In genomic region chr2:113240915-113241911, GRCh38 we compare ENCODE assay signal across 8 cellular contexts. TPM values are rescaled to one million over a fixed set of nuclear protein-coding genes. Genes with fewer than 3 reads are reported as not detected.
DNase-seq lines count a peak whose midpoint lies in the region; ATAC-seq and TF ChIP-seq lines count a peak whose summit lies in the region.

No MANE protein-coding gene starts in this region.

- peak; percentile 20 for ATAC-seq in activated CD8-positive, alpha-beta T cell treated with anti-CD3 and anti-CD28 coated beads, Interleukin-2, amount 10 ng/mL, durations not matched to agents 7 days and 5 days
- no peak for ATAC-seq in GM21447 (IDR thresholded peaks at IDR 0.05; ENCODE audit: unreplicated experiment)
- ATAC-seq in HG03521 (IDR thresholded peaks at IDR 0.05; ENCODE audit: unreplicated experiment): no peak
- no peak for ATAC-seq in HG03025 (IDR thresholded peaks at IDR 0.05; ENCODE audit: low FRiP score, unreplicated experiment)

- no peaks in the 10 kb centered on the region for H3K9me3 Mint-ChIP-seq in activated CD4-positive, alpha-beta T cell treated with anti-CD3 and anti-CD28 coated beads, Interleukin-2, amount 10 ng/mL, durations not matched to agents 7 days and 5 days
- H3K9me3 Mint-ChIP-seq in activated CD8-positive, alpha-beta T cell treated with anti-CD3 and anti-CD28 coated beads, Interleukin-2, amount 10 ng/mL, durations not matched to agents 7 days and 5 days (ENCODE audit: insufficient read depth): no peaks in the 10 kb centered on the region

- TF ChIP-seq CTCF in fibroblast of mammary gland (conservative IDR thresholded peaks at IDR 0.05; ENCODE audit: control insufficient read depth, insufficient read depth, low read depth, low read length): no peak

- CTCF ChIA-PET in activated CD4-positive, alpha-beta T cell treated with anti-CD3 and anti-CD28 coated beads, Interleukin-2, amount 10 ng/mL, durations not matched to agents 7 days and 5 days (lab: Charles Lee): interaction anchor here (0.9 to 2.4 kb wide), 8 partner anchors 8 to 148 kb away, joined by 3 to 18 read pairs (median 4); no protein-coding TSS in a partner anchor
- CTCF ChIA-PET in activated CD8-positive, alpha-beta T cell treated with anti-CD3 and anti-CD28 coated beads, Interleukin-2, amount 10 ng/mL, durations not matched to agents 7 days and 5 days (lab: Charles Lee): interaction anchor here (0.8 to 4.6 kb wide), 10 partner anchors 7 to 149 kb away, joined by 3 to 28 read pairs (median 4); no protein-coding TSS in a partner anchor

- H3K27ac Mint-ChIP-seq in activated CD4-positive, alpha-beta T cell treated with anti-CD3 and anti-CD28 coated beads, Interleukin-2, amount 10 ng/mL, durations not matched to agents 7 days and 5 days: no peak overlapping the region
- H3K27ac Mint-ChIP-seq in activated CD8-positive, alpha-beta T cell treated with anti-CD3 and anti-CD28 coated beads, Interleukin-2, amount 10 ng/mL, durations not matched to agents 7 days and 5 days: no peak overlapping the region

- H3K4me1 Mint-ChIP-seq in activated CD4-positive, alpha-beta T cell treated with anti-CD3 and anti-CD28 coated beads, Interleukin-2, amount 10 ng/mL, durations not matched to agents 7 days and 5 days: peaks cover 15% of the 10 kb centered on the region
- H3K4me1 Mint-ChIP-seq in activated CD8-positive, alpha-beta T cell treated with anti-CD3 and anti-CD28 coated beads, Interleukin-2, amount 10 ng/mL, durations not matched to agents 7 days and 5 days (ENCODE audit: low read depth): peaks cover 17% of the 10 kb centered on the region

- H3K36me3 Mint-ChIP-seq in activated CD4-positive, alpha-beta T cell treated with anti-CD3 and anti-CD28 coated beads, Interleukin-2, amount 10 ng/mL, durations not matched to agents 7 days and 5 days (ENCODE audit: low read depth): no peaks in the 10 kb centered on the region
- no peaks in the 10 kb centered on the region for H3K36me3 Mint-ChIP-seq in activated CD8-positive, alpha-beta T cell treated with anti-CD3 and anti-CD28 coated beads, Interleukin-2, amount 10 ng/mL, durations not matched to agents 7 days and 5 days (ENCODE audit: low read depth)

- DNase-seq in activated CD4-positive, alpha-beta T cell treated with anti-CD3 and anti-CD28 coated beads for 4 hours: peak; percentile 40 to 42
- DNase-seq in activated CD4-positive, alpha-beta T cell treated with anti-CD3 and anti-CD28 coated beads, Interleukin-2, amount 10 ng/mL, durations not matched to agents 7 days and 5 days: no peak
- no peak for DNase-seq in activated CD8-positive, alpha-beta T cell treated with anti-CD3 and anti-CD28 coated beads, Interleukin-2, amount 10 ng/mL, durations not matched to agents 7 days and 5 days
- DNase-seq in fibroblast of mammary gland (ENCODE audit: low read depth): peak; percentile 100
- peak; percentile 31 for DNase-seq in pons (ENCODE audit: low spot score)

- no peak overlapping the region for H3K4me3 Mint-ChIP-seq in activated CD4-positive, alpha-beta T cell treated with anti-CD3 and anti-CD28 coated beads, Interleukin-2, amount 10 ng/mL, durations not matched to agents 7 days and 5 days
- no peak overlapping the region for H3K4me3 Mint-ChIP-seq in activated CD8-positive, alpha-beta T cell treated with anti-CD3 and anti-CD28 coated beads, Interleukin-2, amount 10 ng/mL, durations not matched to agents 7 days and 5 days

- POLR2A ChIA-PET in activated CD4-positive, alpha-beta T cell treated with anti-CD3 and anti-CD28 coated beads, Interleukin-2, amount 10 ng/mL, durations not matched to agents 7 days and 5 days (lab: Charles Lee): no interaction called here
- POLR2A ChIA-PET in activated CD8-positive, alpha-beta T cell treated with anti-CD3 and anti-CD28 coated beads, Interleukin-2, amount 10 ng/mL, durations not matched to agents 7 days and 5 days (lab: Charles Lee): interaction anchor here (0.5 kb wide), 1 partner anchor 343 kb away, joined by 3 read pairs; no protein-coding TSS in a partner anchor

- H3K27me3 Mint-ChIP-seq in activated CD4-positive, alpha-beta T cell treated with anti-CD3 and anti-CD28 coated beads, Interleukin-2, amount 10 ng/mL, durations not matched to agents 7 days and 5 days: peaks cover 1% of the 10 kb centered on the region
- peaks cover 3% of the 10 kb centered on the region for H3K27me3 Mint-ChIP-seq in activated CD8-positive, alpha-beta T cell treated with anti-CD3 and anti-CD28 coated beads, Interleukin-2, amount 10 ng/mL, durations not matched to agents 7 days and 5 days (ENCODE audit: low read depth)

- H3K4me3 ChIP-seq in fibroblast of mammary gland (ENCODE audit: control insufficient read depth, low read depth, low read length): no peak overlapping the region

RNA-seq across cellular contexts. Expression of gene PAX8, which starts 37.5 kb away (rescaled TPM):
- under 1 TPM; 0.69 to 0.74 TPM for total RNA-seq in activated CD4-positive, alpha-beta T cell treated with anti-CD3 and anti-CD28 coated beads, Interleukin-2, amount 10 ng/mL, durations not matched to agents 7 days and 5 days
- total RNA-seq in activated CD8-positive, alpha-beta T cell treated with anti-CD3 and anti-CD28 coated beads, Interleukin-2, amount 10 ng/mL, durations not matched to agents 7 days and 5 days: under 1 TPM; 0.21 to 0.55 TPM

Comparison
In these comparisons a context has a peak if more than half of its experiments do, and no peak if none do; other contexts are left out.
1. DNase-seq: peak in activated CD4-positive, alpha-beta T cell treated with anti-CD3 and anti-CD28 coated beads for 4 hours (2 of 2), fibroblast of mammary gland (single experiment) and pons (single experiment); none in activated CD4-positive, alpha-beta T cell treated with anti-CD3 and anti-CD28 coated beads, Interleukin-2, amount 10 ng/mL, durations not matched to agents 7 days and 5 days (single experiment) and activated CD8-positive, alpha-beta T cell treated with anti-CD3 and anti-CD28 coated beads, Interleukin-2, amount 10 ng/mL, durations not matched to agents 7 days and 5 days (single experiment).